ENCODE assay signal across 2 cellular contexts in the genomic region with DNA sequence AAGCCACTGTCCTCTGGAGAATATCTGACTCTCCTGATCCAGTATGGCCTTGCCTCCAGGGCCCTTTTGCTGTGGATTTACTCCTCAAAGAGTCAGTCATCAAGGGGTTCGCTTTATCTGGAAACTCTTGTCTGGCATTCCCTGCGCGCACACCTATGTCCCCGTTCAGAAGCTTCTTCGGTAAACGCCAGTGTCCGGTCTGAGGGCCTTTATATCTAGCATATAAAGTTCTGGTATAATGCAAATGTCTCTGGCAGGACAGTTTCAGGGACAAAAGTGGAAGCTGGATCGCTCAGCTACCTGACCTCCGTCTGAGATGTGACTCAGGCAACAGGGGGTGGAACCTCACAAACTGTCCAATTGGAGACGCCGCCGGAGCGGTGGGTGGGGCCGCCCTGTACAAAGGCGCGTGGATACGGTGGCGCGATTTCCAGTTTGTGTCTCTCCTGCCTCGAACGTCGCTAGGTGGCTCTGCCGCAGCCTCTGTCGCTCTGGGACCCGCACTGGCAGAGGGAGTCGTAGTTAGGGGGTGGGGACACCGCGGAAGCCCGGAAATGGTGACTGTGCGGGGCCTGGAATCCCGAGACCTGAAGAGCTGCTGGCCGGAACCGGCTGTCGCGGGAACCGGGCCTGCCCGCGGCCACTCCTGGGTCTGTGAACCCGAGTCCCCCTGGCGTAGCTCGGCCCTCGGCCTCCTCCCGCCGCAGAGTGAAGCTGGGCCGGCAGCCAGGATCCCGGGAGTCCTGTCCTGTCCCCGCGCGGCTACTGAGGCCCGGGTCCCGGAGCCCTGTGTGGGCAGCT.
A peak's percentile ranks its signal among the peaks of the same experiment; 100 is the strongest.
TF ChIP-seq lines count a peak whose summit lies in the region.

No MANE protein-coding gene starts in this region.

TF ChIP-seq in IMR-90, 13 proteins besides CTCF, POLR2A, EP300 and RAD21:
- TF ChIP-seq RCOR1 (IDR thresholded peaks at IDR 0.05; ENCODE audit: insufficient replicate concordance, low read length) = no peak
- TF ChIP-seq MAZ (IDR thresholded peaks at IDR 0.05; ENCODE audit: borderline replicate concordance, low read depth, low read length) = 0 out of 2 replicates have a peak, but pooled peaks have one; percentile 21

TF ChIP-seq in neural cell, 6 proteins besides CTCF, POLR2A, EP300 and RAD21:
- TF ChIP-seq EZH2 (IDR thresholded peaks at IDR 0.05; ENCODE audit: borderline replicate concordance, insufficient read depth, low read length, poor library complexity, severe bottlenecking) (no peak), POLR2AphosphoS5 (IDR thresholded peaks at IDR 0.05) (peak; percentile 65), TAF1 (IDR thresholded peaks at IDR 0.05; ENCODE audit: low read depth) (no peak), SMC3 (conservative IDR thresholded peaks at IDR 0.05; ENCODE audit: poor library complexity) (peak; percentile 74), MXI1 (conservative IDR thresholded peaks at IDR 0.05; ENCODE audit: poor library complexity, severe bottlenecking) (peak; percentile 71)
- TF ChIP-seq, protein P1, sequence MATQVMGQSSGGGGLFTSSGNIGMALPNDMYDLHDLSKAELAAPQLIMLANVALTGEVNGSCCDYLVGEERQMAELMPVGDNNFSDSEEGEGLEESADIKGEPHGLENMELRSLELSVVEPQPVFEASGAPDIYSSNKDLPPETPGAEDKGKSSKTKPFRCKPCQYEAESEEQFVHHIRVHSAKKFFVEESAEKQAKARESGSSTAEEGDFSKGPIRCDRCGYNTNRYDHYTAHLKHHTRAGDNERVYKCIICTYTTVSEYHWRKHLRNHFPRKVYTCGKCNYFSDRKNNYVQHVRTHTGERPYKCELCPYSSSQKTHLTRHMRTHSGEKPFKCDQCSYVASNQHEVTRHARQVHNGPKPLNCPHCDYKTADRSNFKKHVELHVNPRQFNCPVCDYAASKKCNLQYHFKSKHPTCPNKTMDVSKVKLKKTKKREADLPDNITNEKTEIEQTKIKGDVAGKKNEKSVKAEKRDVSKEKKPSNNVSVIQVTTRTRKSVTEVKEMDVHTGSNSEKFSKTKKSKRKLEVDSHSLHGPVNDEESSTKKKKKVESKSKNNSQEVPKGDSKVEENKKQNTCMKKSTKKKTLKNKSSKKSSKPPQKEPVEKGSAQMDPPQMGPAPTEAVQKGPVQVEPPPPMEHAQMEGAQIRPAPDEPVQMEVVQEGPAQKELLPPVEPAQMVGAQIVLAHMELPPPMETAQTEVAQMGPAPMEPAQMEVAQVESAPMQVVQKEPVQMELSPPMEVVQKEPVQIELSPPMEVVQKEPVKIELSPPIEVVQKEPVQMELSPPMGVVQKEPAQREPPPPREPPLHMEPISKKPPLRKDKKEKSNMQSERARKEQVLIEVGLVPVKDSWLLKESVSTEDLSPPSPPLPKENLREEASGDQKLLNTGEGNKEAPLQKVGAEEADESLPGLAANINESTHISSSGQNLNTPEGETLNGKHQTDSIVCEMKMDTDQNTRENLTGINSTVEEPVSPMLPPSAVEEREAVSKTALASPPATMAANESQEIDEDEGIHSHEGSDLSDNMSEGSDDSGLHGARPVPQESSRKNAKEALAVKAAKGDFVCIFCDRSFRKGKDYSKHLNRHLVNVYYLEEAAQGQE (IDR thresholded peaks at IDR 0.05; ENCODE audit: borderline replicate concordance) = peak; percentile 49
TF ChIP-seq in neural cell: peak in this region for 4.
